Comparison of ENCODE assay signal across 1 cellular context in genomic region chr6:15489563-15489962, GRCh38.
TF ChIP-seq lines count a peak whose summit lies in the region.

No MANE protein-coding gene starts in this region.

TF ChIP-seq in GM12878, 131 proteins besides CTCF, POLR2A, EP300 and RAD21:
- TF ChIP-seq KDM1A (IDR thresholded peaks at IDR 0.05; ENCODE audit: borderline replicate concordance) (no peak), ATF3 (IDR thresholded peaks at IDR 0.05; ENCODE audit: borderline replicate concordance, extremely low read depth, low read depth, low read length) (no peak), BCLAF1 (IDR thresholded peaks at IDR 0.05) (no peak), SP1 (IDR thresholded peaks at IDR 0.05; ENCODE audit: low read depth, low read length) (no peak), PAX5 (IDR thresholded peaks at IDR 0.05; ENCODE audit: borderline replicate concordance, low read depth, low read length) (no peak), SMARCA5 (IDR thresholded peaks at IDR 0.05) (no peak), SREBF1 (IDR thresholded peaks at IDR 0.05; ENCODE audit: low read length) (no peak), JUNB (IDR thresholded peaks at IDR 0.05) (no peak), HSF1 (IDR thresholded peaks at IDR 0.05; ENCODE audit: low read depth, low read length) (no peak), NFYA (IDR thresholded peaks at IDR 0.05; ENCODE audit: borderline replicate concordance, low read depth, low read length) (no peak), CBX3 (IDR thresholded peaks at IDR 0.05; ENCODE audit: borderline replicate concordance, low read depth) (no peak), SMAD1 (IDR thresholded peaks at IDR 0.05; ENCODE audit: low read depth, partially characterized antibody) (no peak), CHD4 (IDR thresholded peaks at IDR 0.05) (no peak)
